23 cellular contexts compared by ENCODE assay signal in genomic region chr7:98724591-98724990, GRCh38.
"Had no signal": no experiment of that assay in that cellular context is flagged by ENCODE, and none has a peak within 500 bp of the region (broad histone marks: within the 10 kb centered on the region; RNA-seq: fewer than 3 reads in every experiment).

No MANE protein-coding gene starts in this region.

- H3K9me3 ChIP-seq: breast epithelium, right atrium auricular region, transverse colon had no signal

- H3K27me3 ChIP-seq: right atrium auricular region had no signal

- H3K4me3 Mint-ChIP-seq: activated CD4-positive, alpha-beta memory T cell treated with anti-CD3 and anti-CD28 coated beads for 36 hours; activated naive CD4-positive, alpha-beta T cell treated with anti-CD3 and anti-CD28 coated beads, Interleukin-2, amount 50 U/mL, for 24 hours; activated naive CD8-positive, alpha-beta T cell treated with anti-CD3 and anti-CD28 coated beads, Interleukin-2, amount 50 U/mL, for 24 hours; activated T-helper 1 cell treated with anti-CD3 and anti-CD28 coated beads, Interleukin-12 subunit alpha, Interleukin-12 subunit beta, Interleukin-2, Interleukin-4 antibody, amounts not matched to agents 30 ng/mL and 10 ng/mL and 1 ng/mL, durations not matched to agents 14 hours and 24 hours and 36 hours; naive B cell; T-helper 1 cell treated with Interleukin-12 subunit alpha and Interleukin-12 subunit beta and Interleukin-4 antibody, amounts not matched to agents 30 μg/mL and 1 μg/mL, for 36 hours had no signal

- H3K36me3 ChIP-seq: breast epithelium, right atrium auricular region, transverse colon, WERI-Rb-1 had no signal

- ATAC-seq: activated CD4-positive, CD25-positive, alpha-beta regulatory T cell treated with anti-CD3 and anti-CD28 coated beads, Interleukin-2, amount 50 U/mL, for 24 hours; activated naive CD8-positive, alpha-beta T cell treated with anti-CD3 and anti-CD28 coated beads, Interleukin-2, amount 50 U/mL, for 24 hours; esophagus mucosa; left cardiac atrium had no signal

- H3K9ac ChIP-seq: parathyroid adenoma had no signal

- H3K36me3 Mint-ChIP-seq: activated CD4-positive, alpha-beta memory T cell treated with anti-CD3 and anti-CD28 coated beads for 36 hours; activated naive CD4-positive, alpha-beta T cell treated with anti-CD3 and anti-CD28 coated beads, Interleukin-2, amount 50 U/mL, for 24 hours; naive B cell had no signal

- H3K27ac ChIP-seq: breast epithelium, parathyroid adenoma, right atrium auricular region, transverse colon, WERI-Rb-1 had no signal

- DNase-seq: activated CD4-positive, alpha-beta memory T cell treated with anti-CD3 and anti-CD28 coated beads for 36 hours; activated CD4-positive, alpha-beta T cell treated with anti-CD3 and anti-CD28 coated beads for 48 hours; activated CD8-positive, alpha-beta memory T cell treated with anti-CD3 and anti-CD28 coated beads, Interleukin-2, amount 50 U/mL, for 4 hours; activated naive CD8-positive, alpha-beta T cell treated with anti-CD3 and anti-CD28 coated beads, Interleukin-2, amount 50 U/mL, for 24 hours; activated T-cell treated with anti-CD3 and anti-CD28 coated beads, Interleukin-2, amount 50 U/mL, for 1 hour; amygdala; central memory CD4-positive, alpha-beta T cell; islet precursor cell; left cardiac atrium; mammary epithelial cell; naive B cell; stimulated activated naive CD4-positive, alpha-beta T cell; T-helper 9 cell; transverse colon; WERI-Rb-1 had no signal

- H3K4me1 ChIP-seq: breast epithelium, parathyroid adenoma, right atrium auricular region, transverse colon had no signal

- H3K9me3 Mint-ChIP-seq: activated CD4-positive, alpha-beta memory T cell treated with anti-CD3 and anti-CD28 coated beads for 36 hours; activated naive CD4-positive, alpha-beta T cell treated with anti-CD3 and anti-CD28 coated beads, Interleukin-2, amount 50 U/mL, for 24 hours; activated naive CD8-positive, alpha-beta T cell treated with anti-CD3 and anti-CD28 coated beads, Interleukin-2, amount 50 U/mL, for 24 hours; activated T-helper 1 cell treated with anti-CD3 and anti-CD28 coated beads, Interleukin-12 subunit alpha, Interleukin-12 subunit beta, Interleukin-2, Interleukin-4 antibody, amounts not matched to agents 30 ng/mL and 10 ng/mL and 1 ng/mL, durations not matched to agents 14 hours and 24 hours and 36 hours; T-helper 1 cell treated with Interleukin-12 subunit alpha and Interleukin-12 subunit beta and Interleukin-4 antibody, amounts not matched to agents 30 μg/mL and 1 μg/mL, for 36 hours had no signal

- H3K4me3 ChIP-seq: breast epithelium, right atrium auricular region, transverse colon had no signal

- H3K27ac Mint-ChIP-seq: activated CD4-positive, alpha-beta memory T cell treated with anti-CD3 and anti-CD28 coated beads for 36 hours; activated naive CD4-positive, alpha-beta T cell treated with anti-CD3 and anti-CD28 coated beads, Interleukin-2, amount 50 U/mL, for 24 hours; activated naive CD8-positive, alpha-beta T cell treated with anti-CD3 and anti-CD28 coated beads, Interleukin-2, amount 50 U/mL, for 24 hours; activated T-helper 1 cell treated with anti-CD3 and anti-CD28 coated beads, Interleukin-12 subunit alpha, Interleukin-12 subunit beta, Interleukin-2, Interleukin-4 antibody, amounts not matched to agents 30 ng/mL and 10 ng/mL and 1 ng/mL, durations not matched to agents 14 hours and 24 hours and 36 hours; naive B cell; T-helper 1 cell treated with Interleukin-12 subunit alpha and Interleukin-12 subunit beta and Interleukin-4 antibody, amounts not matched to agents 30 μg/mL and 1 μg/mL, for 36 hours had no signal

- H3K79me2 ChIP-seq: parathyroid adenoma had no signal

- H3K4me1 Mint-ChIP-seq: activated naive CD4-positive, alpha-beta T cell treated with anti-CD3 and anti-CD28 coated beads, Interleukin-2, amount 50 U/mL, for 24 hours; activated naive CD8-positive, alpha-beta T cell treated with anti-CD3 and anti-CD28 coated beads, Interleukin-2, amount 50 U/mL, for 24 hours; naive B cell had no signal

- H2AFZ ChIP-seq: parathyroid adenoma had no signal
